In genomic region chr3:73846951-73847350, GRCh38 we compare ENCODE assay signal across 23 cellular contexts.
"Had no signal": no experiment of that assay in that cellular context is flagged by ENCODE, and none has a peak within 500 bp of the region (broad histone marks: within the 10 kb centered on the region; RNA-seq: fewer than 3 reads in every experiment).

No MANE protein-coding gene starts in this region.

- H3K9me3 ChIP-seq: left ventricle myocardium inferior, mucosa of descending colon, pancreas, prostate gland, tibial nerve, uterus had no signal

- H3K27ac Mint-ChIP-seq: naive thymus-derived CD4-positive, alpha-beta T cell; natural killer cell treated with Interleukin-12 subunit alpha and Interleukin-12 subunit beta and Interleukin-15 and Interleukin-18, amount 100 ng/mL, for 72 hours; stimulated activated memory B cell treated with anti-CD40 and anti-IgM and Interleukin-4, amounts not matched to agents 10 μg/mL and 1 μg/mL and 100 μg/mL, for 72 hours; stimulated activated naive CD8-positive, alpha-beta T cell treated with anti-CD3 and anti-CD28 coated beads, Interleukin-15, amount 100 ng/mL, for 72 hours; type B pancreatic cell had no signal

- H3K36me3 Mint-ChIP-seq: stimulated activated memory B cell treated with anti-CD40 and anti-IgM and Interleukin-4, amounts not matched to agents 10 μg/mL and 1 μg/mL and 100 μg/mL, for 72 hours; type B pancreatic cell had no signal

- H3K27ac ChIP-seq: left ventricle myocardium inferior, pancreas, prostate gland, skin epidermis, tibial nerve, uterus had no signal

- H3K9me3 Mint-ChIP-seq: type B pancreatic cell had no signal

- DNase-seq: islet precursor cell; left ventricle myocardium inferior; midbrain; mucosa of descending colon; naive thymus-derived CD4-positive, alpha-beta T cell; nucleus accumbens; pancreas; posterior cingulate gyrus; retina; right cardiac atrium; stimulated activated CD4-positive, alpha-beta T cell treated with anti-CD3 and anti-CD28 coated beads, Interleukin-4, amount 100 ng/mL, for 24 hours; stimulated activated naive CD4-positive, alpha-beta T cell treated with Interleukin-2 at 50 U/mL for 16 hours; stimulated activated naive CD8-positive, alpha-beta T cell treated with anti-CD3 and anti-CD28 coated beads, Interleukin-15, amount 100 ng/mL, for 72 hours; substantia nigra; uterus had no signal

- H3K4me1 Mint-ChIP-seq: naive thymus-derived CD4-positive, alpha-beta T cell; stimulated activated memory B cell treated with anti-CD40 and anti-IgM and Interleukin-4, amounts not matched to agents 10 μg/mL and 1 μg/mL and 100 μg/mL, for 72 hours; stimulated activated naive CD8-positive, alpha-beta T cell treated with anti-CD3 and anti-CD28 coated beads, Interleukin-15, amount 100 ng/mL, for 72 hours had no signal

- H3K4me3 Mint-ChIP-seq: naive thymus-derived CD4-positive, alpha-beta T cell; natural killer cell treated with Interleukin-12 subunit alpha and Interleukin-12 subunit beta and Interleukin-15 and Interleukin-18, amount 100 ng/mL, for 72 hours; stimulated activated memory B cell treated with anti-CD40 and anti-IgM and Interleukin-4, amounts not matched to agents 10 μg/mL and 1 μg/mL and 100 μg/mL, for 72 hours; stimulated activated naive CD8-positive, alpha-beta T cell treated with anti-CD3 and anti-CD28 coated beads, Interleukin-15, amount 100 ng/mL, for 72 hours; type B pancreatic cell had no signal

- H3K4me1 ChIP-seq: left ventricle myocardium inferior, pancreas, prostate gland, tibial nerve, uterus had no signal

- H3K27me3 Mint-ChIP-seq: naive thymus-derived CD4-positive, alpha-beta T cell; natural killer cell treated with Interleukin-12 subunit alpha and Interleukin-12 subunit beta and Interleukin-15 and Interleukin-18, amount 100 ng/mL, for 72 hours; stimulated activated memory B cell treated with anti-CD40 and anti-IgM and Interleukin-4, amounts not matched to agents 10 μg/mL and 1 μg/mL and 100 μg/mL, for 72 hours; stimulated activated naive CD8-positive, alpha-beta T cell treated with anti-CD3 and anti-CD28 coated beads, Interleukin-15, amount 100 ng/mL, for 72 hours had no signal

- H3K27me3 ChIP-seq: pancreas, tibial nerve, uterus had no signal

- H3K4me3 ChIP-seq: left ventricle myocardium inferior, lung, mucosa of descending colon, pancreas, prostate gland, skin epidermis, tibial nerve, uterus had no signal

- H3K36me3 ChIP-seq: left ventricle myocardium inferior, pancreas, prostate gland, tibial nerve, uterus had no signal

- ATAC-seq: mucosa of descending colon; naive thymus-derived CD4-positive, alpha-beta T cell; natural killer cell treated with Interleukin-12 subunit alpha and Interleukin-12 subunit beta and Interleukin-15 and Interleukin-18, amount 100 ng/mL, for 72 hours; pancreas; right cardiac atrium; sciatic nerve; stimulated activated memory B cell treated with anti-CD40 and anti-IgM and Interleukin-4, amounts not matched to agents 10 μg/mL and 1 μg/mL and 100 μg/mL, for 72 hours; stimulated activated naive CD8-positive, alpha-beta T cell treated with anti-CD3 and anti-CD28 coated beads, Interleukin-15, amount 100 ng/mL, for 72 hours had no signal
